ENCODE assay signal across 1 cellular context in genomic region chr10:80152820-80153219, GRCh38.
TF ChIP-seq lines count a peak whose summit lies in the region.

No MANE protein-coding gene starts in this region.

TF ChIP-seq in K562, 482 proteins besides CTCF, POLR2A, EP300 and RAD21 (continues in another document):
- TF ChIP-seq SOX6 (IDR thresholded peaks at IDR 0.05) (0 out of 2 replicates have a peak, but pooled peaks have one; percentile 15), CBFA2T2 (conservative IDR thresholded peaks at IDR 0.05) (no peak), C11orf30 (IDR thresholded peaks at IDR 0.05; ENCODE audit: low read depth) (peak; percentile 62), RCOR1 (IDR thresholded peaks at IDR 0.05; ENCODE audit: borderline replicate concordance in 1 of 2, low read depth in 2 of 2, low read length in 2 of 2) (no peak), MAFG (tag; conservative IDR thresholded peaks at IDR 0.05) (peak; percentile 71), FOXJ2 (tag; IDR thresholded peaks at IDR 0.05) (no peak), FOSL1 (tag; conservative IDR thresholded peaks at IDR 0.05) (no peak), ZNF639 (CRISPR knock-in tag; conservative IDR thresholded peaks at IDR 0.05 in 1 of 2, IDR thresholded peaks at IDR 0.05 in 1 of 2) (no peak), HDAC3 (IDR thresholded peaks at IDR 0.05; ENCODE audit: borderline replicate concordance, partially characterized antibody) (no peak), E2F8 (IDR thresholded peaks at IDR 0.05; ENCODE audit: low read depth, partially characterized antibody) (no peak), MITF (IDR thresholded peaks at IDR 0.05) (no peak), SNRNP70 (optimal IDR thresholded peaks at IDR 0.05; ENCODE audit: low read depth, low read length) (no peak), LEF1 (IDR thresholded peaks at IDR 0.05) (no peak), NFE2 (IDR thresholded peaks at IDR 0.05; ENCODE audit: low read depth) (peak; percentile 71), NFE2L1 (tag; IDR thresholded peaks at IDR 0.05; ENCODE audit: borderline replicate concordance, low read depth) (peak; percentile 27; the same call in 1 of the 2 replicates), NFIC (IDR thresholded peaks at IDR 0.05) (peak; percentile 69), HSF4 (CRISPR knock-in tag; IDR thresholded peaks at IDR 0.05; ENCODE audit: borderline replicate concordance) (no peak), ESRRB (CRISPR knock-in tag; IDR thresholded peaks at IDR 0.05; ENCODE audit: borderline replicate concordance) (no peak), GTF3C2 (IDR thresholded peaks at IDR 0.05; ENCODE audit: borderline replicate concordance, extremely low read depth, insufficient read length) (no peak), RUNX1 (IDR thresholded peaks at IDR 0.05; ENCODE audit: low read depth) (no peak), NBN (IDR thresholded peaks at IDR 0.05; ENCODE audit: low read depth) (no peak), CBX8 (IDR thresholded peaks at IDR 0.05; ENCODE audit: borderline replicate concordance, extremely low read depth, low read depth, low read length, poor library complexity, severe bottlenecking) (no peak), ZMIZ1 (IDR thresholded peaks at IDR 0.05; ENCODE audit: low read depth in 2 of 2, low read length in 2 of 2) (no peak), CBX5 (IDR thresholded peaks at IDR 0.05; ENCODE audit: borderline replicate concordance, low read depth) (no peak), ZNF592 (IDR thresholded peaks at IDR 0.05) (peak; percentile 46; the same call in 1 of the 2 replicates), MAFF (IDR thresholded peaks at IDR 0.05; ENCODE audit: low read length) (peak; percentile 27; the same call in 1 of the 2 replicates), FOXK1 (CRISPR knock-in tag; IDR thresholded peaks at IDR 0.05; ENCODE audit: borderline replicate concordance) (no peak), ZNF609 (CRISPR knock-in tag; IDR thresholded peaks at IDR 0.05; ENCODE audit: borderline replicate concordance) (no peak), KHSRP (IDR thresholded peaks at IDR 0.05) (no peak)
